8 cellular contexts compared by ENCODE assay signal in the genomic region with DNA sequence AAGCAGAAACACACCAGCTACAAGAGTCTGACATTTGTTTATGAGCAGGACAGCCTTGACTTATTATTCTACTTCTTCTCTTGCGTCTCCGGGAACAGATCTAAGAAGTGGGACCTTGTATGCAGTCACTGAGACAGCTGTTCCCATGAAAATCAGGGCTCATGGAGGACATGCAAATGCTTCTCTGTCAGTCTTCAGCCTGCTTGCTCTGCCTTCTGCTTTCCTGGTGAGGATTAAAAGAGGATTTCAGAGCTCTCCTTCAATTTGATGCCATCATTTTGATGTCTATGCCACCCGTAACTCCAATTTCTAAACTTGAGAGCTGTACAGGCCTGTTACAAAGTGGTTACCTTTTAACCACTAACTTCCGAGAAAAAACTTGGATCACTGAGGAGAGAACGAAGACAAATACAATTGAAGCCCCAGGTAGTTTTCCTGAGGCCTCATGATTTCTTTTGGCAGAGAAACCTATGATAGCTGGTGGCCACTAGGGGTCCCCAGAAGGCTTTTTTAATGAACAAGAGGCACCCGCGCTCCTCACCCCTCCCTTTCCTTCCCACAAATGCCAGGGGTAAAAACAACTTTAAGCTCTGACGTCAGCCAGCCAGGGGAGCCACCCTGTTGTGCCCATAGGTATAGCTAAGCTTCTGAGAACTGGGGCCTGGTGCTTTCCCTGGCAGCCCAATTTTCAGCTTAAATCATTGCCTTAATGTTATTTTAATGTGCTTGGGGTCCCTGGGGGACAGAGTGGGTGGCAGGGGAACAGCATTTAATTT.
A peak's percentile ranks its signal among the peaks of the same experiment; 100 is the strongest.
DNase-seq lines count a peak whose midpoint lies in the region; ATAC-seq, FAIRE-seq and TF ChIP-seq lines count a peak whose summit lies in the region.

No MANE protein-coding gene starts in this region.

- H3K27me3 Mint-ChIP-seq in activated naive CD8-positive, alpha-beta T cell treated with anti-CD3 and anti-CD28 coated beads for 36 hours, result no peaks in the 10 kb centered on the region

- peaks cover 36% of the 10 kb centered on the region for H3K4me1 Mint-ChIP-seq in activated naive CD8-positive, alpha-beta T cell treated with anti-CD3 and anti-CD28 coated beads for 36 hours

- H3K9me3 ChIP-seq in cardiac muscle cell (ENCODE audit: low read depth), result no peaks in the 10 kb centered on the region
- no peaks in the 10 kb centered on the region for H3K9me3 ChIP-seq in prostate gland

- H3K4me1 ChIP-seq in cardiac muscle cell (ENCODE audit: low read depth), result peaks cover 12% of the 10 kb centered on the region
- H3K4me1 ChIP-seq in prostate gland (replicated peaks), result no peaks in the 10 kb centered on the region

- H3K4me3 ChIP-seq in NB4 (ENCODE audit: low read depth, low read length) (no peak overlapping the region), cardiac muscle cell (no peak overlapping the region), prostate gland (no peak overlapping the region)

- H3K36me3 Mint-ChIP-seq in activated naive CD8-positive, alpha-beta T cell treated with anti-CD3 and anti-CD28 coated beads for 36 hours, result no peaks in the 10 kb centered on the region

- no peak for FAIRE-seq in urothelium cell line (lab: Jason Lieb, UNC)

- peak; percentile 69 for TF ChIP-seq CTCF in GM12874 (IDR thresholded peaks at IDR 0.05; ENCODE audit: insufficient read depth, low read depth, low read length)
- TF ChIP-seq CTCF in NB4 (IDR thresholded peaks at IDR 0.05; ENCODE audit: low read depth, low read length), result peak; percentile 76
- TF ChIP-seq CTCF in cardiac muscle cell (IDR thresholded peaks at IDR 0.05; ENCODE audit: low read depth, low read length), result peak; percentile 86
- peak; percentile 20 to 75 (median 74) for TF ChIP-seq CTCF in prostate gland (IDR thresholded peaks at IDR 0.05)

- H3K27ac Mint-ChIP-seq in activated naive CD8-positive, alpha-beta T cell treated with anti-CD3 and anti-CD28 coated beads for 36 hours, result peak overlapping the region; percentile 89

- intact Hi-C loops in prostate gland (cut with DNase I), result loop anchor here (10.0 kb wide), 4 partner anchors 332 to 1642 kb away; a partner anchor contains a TSS

- DNase-seq in NB4 (ENCODE audit: low read depth) (peak; percentile 79), SKM-1 treated with dmso at 0.1 percent for 144 hours (lab: John Stamatoyannopoulos, UW; ENCODE audit: unreplicated experiment) (peak; percentile 78), cardiac muscle cell (ENCODE audit: low read depth in 1 of 2, low spot score in 1 of 2) (peak; percentile 94 to 96), prostate gland (ENCODE audit: low spot score) (peak; percentile 84), urothelium cell line (ENCODE audit: low spot score) (peak; percentile 78)
- DNase-seq in activated naive CD8-positive, alpha-beta T cell treated with anti-CD3 and anti-CD28 coated beads for 36 hours, result peak; percentile 81

- H3K36me3 ChIP-seq in cardiac muscle cell (no peaks in the 10 kb centered on the region), prostate gland (no peaks in the 10 kb centered on the region)

- no peaks in the 10 kb centered on the region for H3K9me3 Mint-ChIP-seq in activated naive CD8-positive, alpha-beta T cell treated with anti-CD3 and anti-CD28 coated beads for 36 hours

- peak; percentile 84 for ATAC-seq in HG02678 (IDR thresholded peaks at IDR 0.05; ENCODE audit: unreplicated experiment)

- no peaks in the 10 kb centered on the region for H3K27me3 ChIP-seq in cardiac muscle cell
- H3K27me3 ChIP-seq in prostate gland (replicated peaks; ENCODE audit: insufficient read depth), result no peaks in the 10 kb centered on the region

- H3K27ac ChIP-seq in cardiac muscle cell (peak overlapping the region; percentile 36), prostate gland (no peak overlapping the region)

- H3K4me3 Mint-ChIP-seq in activated naive CD8-positive, alpha-beta T cell treated with anti-CD3 and anti-CD28 coated beads for 36 hours, result no peak overlapping the region

- no peak for TF ChIP-seq POLR2A in NB4 (IDR thresholded peaks at IDR 0.05; ENCODE audit: extremely low read depth, insufficient read length)
- no peak for TF ChIP-seq POLR2A in prostate gland (IDR thresholded peaks at IDR 0.05)

- WGBS in prostate gland, result 29% methylated on average over 8 of the region's 8 CpGs
